ENCODE assay signal across 1 cellular context in genomic region chr6:71324179-71324791, GRCh38.
TF ChIP-seq lines count a peak whose summit lies in the region.

No MANE protein-coding gene starts in this region.

TF ChIP-seq in H1, 55 proteins besides CTCF, POLR2A, EP300 and RAD21 (continued from another document):
- no peak for TF ChIP-seq SUZ12 (IDR thresholded peaks at IDR 0.05; ENCODE audit: low read length)
- TF ChIP-seq CBX5 (IDR thresholded peaks at IDR 0.05; ENCODE audit: low read depth, low read length) = no peak
- TF ChIP-seq GTF2F1 (IDR thresholded peaks at IDR 0.05; ENCODE audit: borderline replicate concordance, low read depth, low read length) = no peak
- TF ChIP-seq CREB1 (IDR thresholded peaks at IDR 0.05) = no peak
- no peak for TF ChIP-seq RFX5 (IDR thresholded peaks at IDR 0.05; ENCODE audit: borderline replicate concordance, low read depth, low read length)
- TF ChIP-seq HDAC6 (IDR thresholded peaks at IDR 0.05; ENCODE audit: low read depth, low read length) = no peak
- TF ChIP-seq SP2 (IDR thresholded peaks at IDR 0.05; ENCODE audit: low read length) = no peak
